In the genomic region with DNA sequence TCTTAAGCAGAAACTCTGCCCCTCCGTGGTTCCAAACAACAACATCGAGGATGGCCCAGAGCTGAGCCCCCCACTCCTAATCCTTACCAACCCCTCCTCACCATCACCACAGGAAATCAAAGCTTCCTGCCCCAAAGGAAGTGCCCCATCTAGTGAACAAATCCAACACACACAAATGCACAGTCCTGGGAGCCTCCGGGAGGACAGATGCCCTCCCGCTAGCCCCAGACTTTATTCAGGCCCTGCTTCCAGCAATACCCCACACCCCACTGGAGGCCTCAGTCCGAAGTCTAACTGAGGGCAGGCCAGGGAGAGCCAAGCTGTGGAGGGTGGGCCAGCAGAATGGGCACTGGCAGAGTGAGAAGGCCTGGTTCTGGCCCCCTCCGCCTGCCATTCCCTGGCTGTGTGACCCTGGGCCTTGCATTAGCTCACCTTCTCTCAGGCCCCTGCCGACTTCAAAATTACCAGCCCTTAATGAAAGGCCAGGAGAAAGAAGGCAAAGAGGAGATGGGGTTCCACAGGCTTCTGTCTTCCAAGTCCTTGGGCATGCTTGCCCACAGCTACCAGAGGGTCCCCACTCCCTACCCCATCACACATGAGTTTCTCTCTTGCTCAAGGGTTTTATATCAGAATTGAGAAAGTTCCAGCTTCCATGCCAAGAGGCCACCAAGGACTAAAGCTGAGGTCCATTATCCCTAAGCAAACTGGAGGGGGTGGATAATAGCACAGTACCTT, we compare ENCODE assay signal across 8 cellular contexts. TPM values are rescaled to one million over a fixed set of nuclear protein-coding genes. Genes with fewer than 3 reads are reported as not detected.
DNase-seq lines count a peak whose midpoint lies in the region; ATAC-seq, FAIRE-seq and TF ChIP-seq lines count a peak whose summit lies in the region.

No MANE protein-coding gene starts in this region.

- peak overlapping the region; percentile 68 for H3K27ac ChIP-seq in angular gyrus (ENCODE audit: low read depth, low read length)
- H3K27ac ChIP-seq in right lobe of liver = peak overlapping the region in 2 of 3 donors; percentile 69 to 76
- H3K27ac ChIP-seq in transverse colon = peak overlapping the region; percentile 93 to 97 (median 96)

- FAIRE-seq in H54 (lab: Jason Lieb, UNC) = no peak

- no peaks in the 10 kb centered on the region for H3K27me3 ChIP-seq in right lobe of liver
- no peaks in the 10 kb centered on the region for H3K27me3 ChIP-seq in transverse colon

- H3K36me3 ChIP-seq in right lobe of liver (no peaks in the 10 kb centered on the region), transverse colon (no peaks in the 10 kb centered on the region)

- H3K4me1 ChIP-seq in right lobe of liver (peaks cover 0 to 9% (median 1%) of the 10 kb centered on the region in 4 donors), transverse colon (peaks cover 37 to 81% (median 73%) of the 10 kb centered on the region in 4 donors)

- H3K4me3 ChIP-seq in right lobe of liver (peak overlapping the region in 1 of 3 donors; percentile 63), transverse colon (peak overlapping the region in 3 of 4 donors; percentile 1 to 72 (median 13))

- no peaks in the 10 kb centered on the region for H3K27me3 Mint-ChIP-seq in activated T-cell treated with anti-CD3 and anti-CD28 coated beads, Interleukin-2, amount 50 U/mL, for 24 hours

- WGBS in right lobe of liver (ENCODE audit: insufficient coverage, low coverage, low lambda C conversion rate, missing lambda C conversion rate) = 30% methylated on average over 4 of the region's 7 CpGs
- 54% methylated on average over 7 of the region's 7 CpGs; no CpG with 5 or more reads in 1 of the 2 donors for WGBS in transverse colon (ENCODE audit: low coverage in 1 of 2), 2 donors

- no peaks in the 10 kb centered on the region for H3K9me3 ChIP-seq in right lobe of liver
- no peaks in the 10 kb centered on the region for H3K9me3 ChIP-seq in transverse colon

- H3K27ac Mint-ChIP-seq in activated T-cell treated with anti-CD3 and anti-CD28 coated beads, Interleukin-2, amount 50 U/mL, for 24 hours = peak overlapping the region; percentile 99

- no peak for TF ChIP-seq EP300 in transverse colon (IDR thresholded peaks at IDR 0.05; ENCODE audit: low read depth)

- TF ChIP-seq POLR2A in right lobe of liver (IDR thresholded peaks at IDR 0.05) = no peak
- no peak for TF ChIP-seq POLR2A in transverse colon (IDR thresholded peaks at IDR 0.05)
- no peak for TF ChIP-seq POLR2A in H54 (IDR thresholded peaks at IDR 0.05; ENCODE audit: low read depth, low read length)

- H3K36me3 Mint-ChIP-seq in activated T-cell treated with anti-CD3 and anti-CD28 coated beads, Interleukin-2, amount 50 U/mL, for 24 hours (ENCODE audit: low read depth) = peaks cover 63% of the 10 kb centered on the region

- in situ Hi-C loops in transverse colon (cut with MboI; ENCODE audit: low pct_ligation_motif_present in 1 of 4, low pct_unique_long_range_greater_than_20kb in 1 of 4, low sequenced_read_pairs in 3 of 4) = no loop called here

- intact Hi-C loops in right lobe of liver (cut with DNase I) = no loop called here
- intact Hi-C loops in transverse colon (cut with DNase I; ENCODE audit: low total_unique reads) = no loop called here

- no peak for DNase-seq in activated T-cell treated with anti-CD3 and anti-CD28 coated beads, Interleukin-2, amount 50 U/mL, for 24 hours
- DNase-seq in activated T-cell treated with anti-CD3 and anti-CD28 coated beads for 4 hours = no peak
- DNase-seq in right lobe of liver = peak in 1 of 3 donors; percentile 46
- no peak for DNase-seq in transverse colon
- no peak for DNase-seq in activated CD8-positive, alpha-beta memory T cell treated with anti-CD3 and anti-CD28 coated beads, Interleukin-2, amount 50 U/mL, for 48 hours
- DNase-seq in NOMO-1 treated with DMSO at 0.1 percent for 48 hours (lab: John Stamatoyannopoulos, UW; ENCODE audit: unreplicated experiment) = no peak
- DNase-seq in H54 (ENCODE audit: insufficient read length, low spot score) = no peak

- TF ChIP-seq CTCF in right lobe of liver (IDR thresholded peaks at IDR 0.05) = peak in 1 of 4 donors; percentile 19
- peak in 1 of 5 experiments; percentile 16 for TF ChIP-seq CTCF in transverse colon (IDR thresholded peaks at IDR 0.05)

- H3K4me1 Mint-ChIP-seq in activated T-cell treated with anti-CD3 and anti-CD28 coated beads, Interleukin-2, amount 50 U/mL, for 24 hours (ENCODE audit: low read depth) = peaks cover 75% of the 10 kb centered on the region

- H3K4me3 Mint-ChIP-seq in activated T-cell treated with anti-CD3 and anti-CD28 coated beads, Interleukin-2, amount 50 U/mL, for 24 hours = peak overlapping the region; percentile 96

- peaks cover 3% of the 10 kb centered on the region for H3K9me3 Mint-ChIP-seq in activated T-cell treated with anti-CD3 and anti-CD28 coated beads, Interleukin-2, amount 50 U/mL, for 24 hours

- no peak for ATAC-seq in right lobe of liver

RNA-seq across cellular contexts. Expression of a gene that starts 2.3 kb away (rescaled TPM):
- total RNA-seq in right lobe of liver (10 to 100 TPM in 2 of 6 experiments, 1 to 10 TPM in 4; 6.6 to 18.8 (median 8.4) TPM), transverse colon (100 to 1,000 TPM in 1 of 4 donors, 10 to 100 TPM in 3; 19.4 to 133 (median 28.3) TPM)

RNA-seq across cellular contexts. Expression of a gene that starts 44.4 kb away (rescaled TPM):
- 10 to 100 TPM; 12.4 to 20.4 (median 18.0) TPM for total RNA-seq in right lobe of liver
- 10 to 100 TPM; 19.9 to 76.7 (median 23.1) TPM for total RNA-seq in transverse colon

RNA-seq across cellular contexts. Expression of a gene that starts 58.8 kb away (rescaled TPM):
- total RNA-seq in right lobe of liver (1 to 10 TPM in 5 of 6 experiments, under 1 TPM in 1; 0.81 to 4.6 (median 2.6) TPM), transverse colon (10 to 100 TPM in 2 of 4 donors, 1 to 10 TPM in 2; 8.1 to 51.7 (median 24.6) TPM)
